In the genomic region with DNA sequence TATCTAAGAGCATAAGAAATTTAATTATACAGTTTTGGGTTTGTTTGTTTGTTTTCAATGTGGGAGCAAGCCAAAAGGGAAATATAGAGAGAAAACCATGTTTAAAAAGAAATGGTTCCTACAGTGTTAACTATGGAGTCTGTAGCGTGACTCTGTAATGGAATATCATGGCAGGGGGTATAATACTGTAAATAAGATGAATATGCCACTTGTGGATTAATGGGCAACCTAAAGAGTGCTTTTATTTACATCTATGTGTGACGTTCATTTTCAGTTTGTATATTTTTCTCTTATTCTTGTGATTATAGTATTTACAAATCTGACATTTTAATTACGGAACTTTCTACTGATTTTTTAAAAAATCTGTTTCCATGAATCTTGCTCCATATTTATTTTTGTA, we compare ENCODE assay signal across 1 cellular context.
A peak's percentile ranks its signal among the peaks of the same experiment; 100 is the strongest.
TF ChIP-seq lines count a peak whose summit lies in the region.

No MANE protein-coding gene starts in this region.

TF ChIP-seq in HEK293, 187 proteins besides CTCF, POLR2A, EP300 and RAD21 (continued from another document):
- TF ChIP-seq ZNF623 (tag by site-specific recombination; IDR thresholded peaks at IDR 0.05) (no peak), ZNF157 (tag by site-specific recombination; IDR thresholded peaks at IDR 0.05) (no peak), ZNF112 (tag by site-specific recombination; IDR thresholded peaks at IDR 0.05) (no peak), FEZF1 (tag by site-specific recombination; IDR thresholded peaks at IDR 0.05) (peak; percentile 89), ZNF561 (tag by site-specific recombination; IDR thresholded peaks at IDR 0.05; ENCODE audit: borderline replicate concordance) (no peak), ZSCAN30 (tag by site-specific recombination; IDR thresholded peaks at IDR 0.05) (peak; percentile 46; the same call in 1 of the 2 replicates), ZNF169 (tag by site-specific recombination; IDR thresholded peaks at IDR 0.05) (no peak), ZNF302 (tag by site-specific recombination; IDR thresholded peaks at IDR 0.05; ENCODE audit: low read depth) (no peak)
